In the genomic region with DNA sequence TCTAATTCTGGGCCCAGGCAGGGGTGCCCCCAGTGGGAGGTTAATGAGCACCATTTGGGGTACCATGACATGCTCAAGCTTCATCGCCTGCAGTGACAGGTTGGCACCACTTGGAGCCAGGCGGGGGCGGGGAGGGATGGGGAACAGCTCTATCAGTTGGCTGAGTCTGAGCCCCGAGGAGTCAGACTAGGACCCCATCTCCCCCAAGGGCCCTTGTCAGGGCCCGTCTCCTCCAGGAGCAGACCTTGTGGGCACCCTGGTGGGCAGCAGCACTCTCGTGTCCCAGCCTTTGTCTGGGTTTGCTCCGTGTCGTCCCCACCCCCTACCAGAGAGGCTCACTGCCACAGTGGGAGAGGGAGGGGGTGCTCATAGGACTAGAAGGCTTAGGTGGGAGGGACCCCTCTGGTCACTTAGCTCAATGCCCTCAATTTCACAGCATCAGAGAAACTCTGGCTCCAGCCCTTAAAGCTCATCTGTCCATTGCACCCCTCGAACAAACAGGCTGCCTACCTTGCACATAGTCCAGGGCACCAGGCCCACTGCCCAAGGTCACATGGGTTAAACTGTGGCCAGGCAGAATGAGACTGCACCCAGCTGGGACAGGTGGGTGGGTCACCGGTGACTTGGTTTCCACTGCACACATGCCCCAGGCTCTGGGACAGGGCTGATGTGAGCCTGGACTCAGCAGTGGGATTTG, we compare ENCODE assay signal across 12 cellular contexts. TPM values are rescaled to one million over a fixed set of nuclear protein-coding genes. Genes with fewer than 3 reads are reported as not detected.
DNase-seq lines count a peak whose midpoint lies in the region; ATAC-seq, FAIRE-seq and TF ChIP-seq lines count a peak whose summit lies in the region.
"Had no signal": no experiment of that assay in that cellular context is flagged by ENCODE, and none has a peak within 500 bp of the region (broad histone marks: within the 10 kb centered on the region; RNA-seq: fewer than 3 reads in every experiment).

No MANE protein-coding gene starts in this region.

- CTCF ChIA-PET in activated CD8-positive, alpha-beta T cell treated with anti-CD3 and anti-CD28 coated beads for 36 hours (lab: Charles Lee) = interaction anchor here (0.6 to 9.6 kb wide), 9 partner anchors 10 to 470 kb away, joined by 3 to 102 read pairs (median 6); a partner anchor contains a TSS

- peaks cover 49% of the 10 kb centered on the region for H3K36me3 Mint-ChIP-seq in activated CD8-positive, alpha-beta T cell treated with anti-CD3 and anti-CD28 coated beads for 36 hours (ENCODE audit: low read depth)
- H3K36me3 Mint-ChIP-seq in stimulated activated effector memory CD8-positive, alpha-beta T cell treated with anti-CD3 and anti-CD28 coated beads, Interleukin-12 subunit alpha, Interleukin-12 subunit beta, amount 100 ng/mL, for 72 hours = peaks cover 87% of the 10 kb centered on the region

- DNase-seq in GM12891 (ENCODE audit: insufficient read length, low spot score) (no peak), foreskin fibroblast (no peak), NCI-H2227 treated with DMSO at 0.1 percent for 48 hours (lab: John Stamatoyannopoulos, UW) (no peak), NCI-H1105 treated with DMSO at 0.1 percent for 48 hours (lab: John Stamatoyannopoulos, UW) (no peak), iPS-NIHi11 (ENCODE audit: low spot score) (no peak)
- peak; percentile 58 for DNase-seq in activated CD8-positive, alpha-beta T cell treated with anti-CD3 and anti-CD28 coated beads for 36 hours
- no peak for DNase-seq in stimulated activated effector memory CD8-positive, alpha-beta T cell treated with anti-CD3 and anti-CD28 coated beads, Interleukin-12 subunit alpha, Interleukin-12 subunit beta, amount 100 ng/mL, for 72 hours (ENCODE audit: low spot score in 2 of 2)
- DNase-seq: NCI-H774 had no signal

- no peaks in the 10 kb centered on the region for H3K9me3 Mint-ChIP-seq in activated CD8-positive, alpha-beta T cell treated with anti-CD3 and anti-CD28 coated beads for 36 hours
- no peaks in the 10 kb centered on the region for H3K9me3 Mint-ChIP-seq in stimulated activated effector memory CD8-positive, alpha-beta T cell treated with anti-CD3 and anti-CD28 coated beads, Interleukin-12 subunit alpha, Interleukin-12 subunit beta, amount 100 ng/mL, for 72 hours
- H3K9me3 Mint-ChIP-seq: GM23338 had no signal

- POLR2A ChIA-PET in activated CD8-positive, alpha-beta T cell treated with anti-CD3 and anti-CD28 coated beads for 36 hours (lab: Charles Lee) = interaction anchor here (0.9 to 7.0 kb wide), 4 partner anchors 14 to 23 kb away, joined by 3 to 64 read pairs (median 4); no protein-coding TSS in a partner anchor

- no peak for ATAC-seq in activated CD8-positive, alpha-beta T cell treated with anti-CD3 and anti-CD28 coated beads for 36 hours
- no peak for ATAC-seq in stimulated activated effector memory CD8-positive, alpha-beta T cell treated with anti-CD3 and anti-CD28 coated beads, Interleukin-12 subunit alpha, Interleukin-12 subunit beta, amount 100 ng/mL, for 72 hours
- no peak for ATAC-seq in HG03460 (IDR thresholded peaks at IDR 0.05; ENCODE audit: unreplicated experiment)
- ATAC-seq: body of pancreas, GM23338 had no signal

- peaks cover 59% of the 10 kb centered on the region for H3K4me1 Mint-ChIP-seq in activated CD8-positive, alpha-beta T cell treated with anti-CD3 and anti-CD28 coated beads for 36 hours (ENCODE audit: low read depth)
- H3K4me1 Mint-ChIP-seq in stimulated activated effector memory CD8-positive, alpha-beta T cell treated with anti-CD3 and anti-CD28 coated beads, Interleukin-12 subunit alpha, Interleukin-12 subunit beta, amount 100 ng/mL, for 72 hours = peaks cover 64% of the 10 kb centered on the region

- TF ChIP-seq POLR2A in GM12891 (IDR thresholded peaks at IDR 0.05; ENCODE audit: low read depth, low read length) = no peak

- no peaks in the 10 kb centered on the region for H3K27me3 Mint-ChIP-seq in activated CD8-positive, alpha-beta T cell treated with anti-CD3 and anti-CD28 coated beads for 36 hours

- H3K4me3 Mint-ChIP-seq in activated CD8-positive, alpha-beta T cell treated with anti-CD3 and anti-CD28 coated beads for 36 hours = peak overlapping the region; percentile 82
- peak overlapping the region; percentile 97 for H3K4me3 Mint-ChIP-seq in stimulated activated effector memory CD8-positive, alpha-beta T cell treated with anti-CD3 and anti-CD28 coated beads, Interleukin-12 subunit alpha, Interleukin-12 subunit beta, amount 100 ng/mL, for 72 hours

- peak; percentile 28 for FAIRE-seq in GM12891 (lab: Jason Lieb, UNC)

- H3K4me3 ChIP-seq in foreskin fibroblast (ENCODE audit: low read depth in 1 of 2, low read length in 2 of 2) = peak overlapping the region; percentile 78 to 79
- H3K4me3 ChIP-seq: body of pancreas, GM23338 had no signal

- no peak for TF ChIP-seq CTCF in activated CD8-positive, alpha-beta T cell treated with anti-CD3 and anti-CD28 coated beads for 36 hours (IDR thresholded peaks at IDR 0.05)
- TF ChIP-seq CTCF in foreskin fibroblast (IDR thresholded peaks at IDR 0.05; ENCODE audit: low read depth, low read length) = no peak

- H3K27ac Mint-ChIP-seq in activated CD8-positive, alpha-beta T cell treated with anti-CD3 and anti-CD28 coated beads for 36 hours = peak overlapping the region; percentile 92
- peak overlapping the region; percentile 96 for H3K27ac Mint-ChIP-seq in stimulated activated effector memory CD8-positive, alpha-beta T cell treated with anti-CD3 and anti-CD28 coated beads, Interleukin-12 subunit alpha, Interleukin-12 subunit beta, amount 100 ng/mL, for 72 hours

- intact Hi-C loops in activated CD8-positive, alpha-beta T cell treated with anti-CD3 and anti-CD28 coated beads for 36 hours (cut with micrococcal nuclease) = no loop called here

TF ChIP-seq in GM12891, 5 proteins besides CTCF, POLR2A, EP300 and RAD21:
- no peak for TF ChIP-seq TAF1 (IDR thresholded peaks at IDR 0.05; ENCODE audit: low read depth, low read length)
- TF ChIP-seq PAX5 (IDR thresholded peaks at IDR 0.05; ENCODE audit: insufficient read depth, low read length, severe bottlenecking) = no peak
- TF ChIP-seq POLR2AphosphoS5 (IDR thresholded peaks at IDR 0.05; ENCODE audit: low read depth, low read length) = no peak
- no peak for TF ChIP-seq POU2F2 (IDR thresholded peaks at IDR 0.05; ENCODE audit: low read depth, low read length)
- TF ChIP-seq SPI1 (IDR thresholded peaks at IDR 0.05; ENCODE audit: low read depth, low read length) = no peak

RNA-seq across cellular contexts. Expression of a gene that starts 4.1 kb away (rescaled TPM):
- polyA plus RNA-seq in GM12891 (2012; ENCODE audit: low read depth, missing spikeins) = 52.5 TPM
- 10 to 100 TPM; 52.4 to 56.4 TPM for total RNA-seq in activated CD8-positive, alpha-beta T cell treated with anti-CD3 and anti-CD28 coated beads for 36 hours

RNA-seq across cellular contexts. Expression of a gene that starts 16.4 kb away (rescaled TPM):
- polyA plus RNA-seq in GM12891 (2012; ENCODE audit: low read depth, missing spikeins) = 0.72 TPM
- total RNA-seq in activated CD8-positive, alpha-beta T cell treated with anti-CD3 and anti-CD28 coated beads for 36 hours = 1 to 10 TPM in 1 of 2 experiments, under 1 TPM in 1; 0.47 to 1.3 TPM
- total RNA-seq: body of pancreas had no signal

RNA-seq across cellular contexts. Expression of a gene that starts 19.4 kb away (rescaled TPM):
- polyA plus RNA-seq in GM12891 (2012; ENCODE audit: low read depth, missing spikeins) = 1.3 TPM
- under 1 TPM in 1 of 2 experiments, not detected in 1; 0.34 TPM for total RNA-seq in activated CD8-positive, alpha-beta T cell treated with anti-CD3 and anti-CD28 coated beads for 36 hours
- total RNA-seq: GM23338, pulmonary artery endothelial cell had no signal

RNA-seq across cellular contexts. Expression of a gene that starts 51.2 kb away (rescaled TPM):
- 8.8 TPM for polyA plus RNA-seq in GM12891 (2012; ENCODE audit: low read depth, missing spikeins)
- 1 to 10 TPM; 6.0 to 7.7 TPM for total RNA-seq in activated CD8-positive, alpha-beta T cell treated with anti-CD3 and anti-CD28 coated beads for 36 hours

RNA-seq across cellular contexts. Expression of a gene that starts 55.1 kb away (rescaled TPM):
- polyA plus RNA-seq in GM12891 (2012; ENCODE audit: low read depth, missing spikeins) = 6.1 TPM
- total RNA-seq in activated CD8-positive, alpha-beta T cell treated with anti-CD3 and anti-CD28 coated beads for 36 hours = 1 to 10 TPM in 1 of 2 experiments, under 1 TPM in 1; 0.92 to 1.0 TPM
